8 cellular contexts compared by ENCODE assay signal in genomic region chr17:55420067-55420775, GRCh38. TPM values are rescaled to one million over a fixed set of nuclear protein-coding genes. Genes with fewer than 3 reads are reported as not detected.
DNase-seq lines count a peak whose midpoint lies in the region; ATAC-seq lines count a peak whose summit lies in the region.

No MANE protein-coding gene starts in this region.

- no peaks in the 10 kb centered on the region for H3K36me3 Mint-ChIP-seq in T-cell
- peaks cover 10% of the 10 kb centered on the region for H3K36me3 Mint-ChIP-seq in dendritic cell treated with granulocyte-macrophage colony-stimulating factor and Interleukin-4, amounts not matched to agents 40 ng/mL and 50 ng/mL, for 4 days (ENCODE audit: low read depth)
- peaks cover 6% of the 10 kb centered on the region for H3K36me3 Mint-ChIP-seq in natural killer cell treated with Interleukin-12 subunit alpha and Interleukin-12 subunit beta and Interleukin-15 and Interleukin-18, amount 100 ng/mL, for 72 hours

- CTCF ChIA-PET in T-cell (lab: Charles Lee) = no interaction called here

- H3K4me1 Mint-ChIP-seq in T-cell = peaks cover 40 to 48% (median 45%) of the 10 kb centered on the region in 3 donors
- peaks cover 72% of the 10 kb centered on the region for H3K4me1 Mint-ChIP-seq in dendritic cell treated with granulocyte-macrophage colony-stimulating factor and Interleukin-4, amounts not matched to agents 40 ng/mL and 50 ng/mL, for 4 days (ENCODE audit: low read depth)
- H3K4me1 Mint-ChIP-seq in natural killer cell treated with Interleukin-12 subunit alpha and Interleukin-12 subunit beta and Interleukin-15 and Interleukin-18, amount 100 ng/mL, for 72 hours (ENCODE audit: low read depth in 2 of 2) = peaks cover 48 to 53% of the 10 kb centered on the region in 2 donors

- peak overlapping the region; percentile 81 to 88 (median 88) for H3K4me3 Mint-ChIP-seq in T-cell
- H3K4me3 Mint-ChIP-seq in dendritic cell treated with granulocyte-macrophage colony-stimulating factor and Interleukin-4, amounts not matched to agents 40 ng/mL and 50 ng/mL, for 4 days = peak overlapping the region; percentile 82
- peak overlapping the region; percentile 80 for H3K4me3 Mint-ChIP-seq in natural killer cell treated with Interleukin-12 subunit alpha and Interleukin-12 subunit beta and Interleukin-15 and Interleukin-18, amount 100 ng/mL, for 72 hours

- intact Hi-C loops in dendritic cell treated with granulocyte-macrophage colony-stimulating factor and Interleukin-4, amounts not matched to agents 40 ng/mL and 50 ng/mL, for 4 days (cut with micrococcal nuclease) = loop anchor here (5.0 kb wide), 1 partner anchor 92 kb away; the partner anchor contains the start of gene SMIM36

- POLR2A ChIA-PET in T-cell (lab: Charles Lee) = no interaction called here

- peak overlapping the region; percentile 86 to 89 for H3K27ac Mint-ChIP-seq in T-cell
- peak overlapping the region; percentile 88 for H3K27ac Mint-ChIP-seq in dendritic cell treated with granulocyte-macrophage colony-stimulating factor and Interleukin-4, amounts not matched to agents 40 ng/mL and 50 ng/mL, for 4 days
- H3K27ac Mint-ChIP-seq in natural killer cell treated with Interleukin-12 subunit alpha and Interleukin-12 subunit beta and Interleukin-15 and Interleukin-18, amount 100 ng/mL, for 72 hours = peak overlapping the region; percentile 89 to 99

- H3K27me3 Mint-ChIP-seq in T-cell = peaks cover 13 to 20% of the 10 kb centered on the region in 2 donors
- peaks cover 19% of the 10 kb centered on the region for H3K27me3 Mint-ChIP-seq in dendritic cell treated with granulocyte-macrophage colony-stimulating factor and Interleukin-4, amounts not matched to agents 40 ng/mL and 50 ng/mL, for 4 days
- H3K27me3 Mint-ChIP-seq in natural killer cell treated with Interleukin-12 subunit alpha and Interleukin-12 subunit beta and Interleukin-15 and Interleukin-18, amount 100 ng/mL, for 72 hours = peaks cover 13 to 22% of the 10 kb centered on the region in 2 donors

- no peaks in the 10 kb centered on the region for H3K9me3 Mint-ChIP-seq in T-cell
- no peaks in the 10 kb centered on the region for H3K9me3 Mint-ChIP-seq in dendritic cell treated with granulocyte-macrophage colony-stimulating factor and Interleukin-4, amounts not matched to agents 40 ng/mL and 50 ng/mL, for 4 days
- H3K9me3 Mint-ChIP-seq in natural killer cell treated with Interleukin-12 subunit alpha and Interleukin-12 subunit beta and Interleukin-15 and Interleukin-18, amount 100 ng/mL, for 72 hours = peaks cover 2% of the 10 kb centered on the region

- DNase-seq in T-cell (peak in 31 of 34 experiments; percentile 3 to 71 (median 34)), NCI-H446 (lab: John Stamatoyannopoulos, UW) (no peak), NCI-H2171 (lab: John Stamatoyannopoulos, UW) (no peak), AG20443 (ENCODE audit: low spot score) (no peak)
- peak; percentile 69 for DNase-seq in natural killer cell treated with Interleukin-12 subunit alpha and Interleukin-12 subunit beta and Interleukin-15 and Interleukin-18, amount 100 ng/mL, for 72 hours (ENCODE audit: low spot score)

- ATAC-seq in GM18858 (IDR thresholded peaks at IDR 0.05; ENCODE audit: unreplicated experiment) (peak; percentile 38), HG02981 (IDR thresholded peaks at IDR 0.05; ENCODE audit: unreplicated experiment) (peak; percentile 32), T-cell (replicated peaks in 1 of 4) (peak; percentile 22 to 58 (median 34))
- ATAC-seq in natural killer cell treated with Interleukin-12 subunit alpha and Interleukin-12 subunit beta and Interleukin-15 and Interleukin-18, amount 100 ng/mL, for 72 hours = peak; percentile 43 to 59

RNA-seq across cellular contexts. Expression of gene MMD, which starts 1.4 kb away (rescaled TPM):
- 10 to 100 TPM; 12.8 to 26.3 (median 17.5) TPM for total RNA-seq in T-cell
- total RNA-seq in natural killer cell treated with Interleukin-12 subunit alpha and Interleukin-12 subunit beta and Interleukin-15 and Interleukin-18, amount 100 ng/mL, for 72 hours = 10 to 100 TPM; 26.1 to 27.2 TPM

Comparison
In these comparisons a context has a peak if more than half of its experiments do, and no peak if none do; other contexts are left out.
1. DNase-seq: peak in T-cell (31 of 34) and natural killer cell treated with Interleukin-12 subunit alpha and Interleukin-12 subunit beta and Interleukin-15 and Interleukin-18, amount 100 ng/mL, for 72 hours (single experiment); none in NCI-H446 (0 of 2), NCI-H2171 (single experiment) and AG20443 (single experiment).
2. Peak in every context shown above with its lines, with median percentiles within 50 percentile points of each other: ATAC-seq, H3K27ac Mint-ChIP-seq and H3K4me3 Mint-ChIP-seq.